13 cellular contexts compared by ENCODE assay signal in the genomic region with DNA sequence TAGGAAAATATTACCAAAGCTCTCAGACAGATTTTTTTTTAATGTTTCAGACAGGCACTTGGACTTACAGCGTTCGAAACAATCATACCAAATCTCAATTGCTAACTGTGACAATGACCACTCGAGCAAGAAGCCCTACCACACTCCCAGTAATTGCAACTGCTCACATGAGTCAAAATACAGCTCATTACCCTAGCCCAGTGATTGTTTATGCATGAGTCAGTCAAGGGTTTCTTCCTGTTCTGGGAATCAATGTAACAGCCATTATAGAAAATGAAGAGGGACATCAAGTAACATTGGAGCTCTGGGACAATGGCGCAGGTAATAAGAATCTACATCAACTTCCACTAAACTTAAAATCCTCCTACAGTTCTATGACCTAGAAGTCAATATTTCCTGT. TPM values are rescaled to one million over a fixed set of nuclear protein-coding genes. Genes with fewer than 3 reads are reported as not detected.
DNase-seq lines count a peak whose midpoint lies in the region; ATAC-seq, FAIRE-seq and TF ChIP-seq lines count a peak whose summit lies in the region.
"Had no signal": no experiment of that assay in that cellular context is flagged by ENCODE, and none has a peak within 500 bp of the region (broad histone marks: within the 10 kb centered on the region; RNA-seq: fewer than 3 reads in every experiment).

No MANE protein-coding gene starts in this region.

- no peak for TF ChIP-seq RAD21 in HepG2 (CRISPR knock-in tag; IDR thresholded peaks at IDR 0.05)

- peaks cover 8% of the 10 kb centered on the region for H3K9me3 Mint-ChIP-seq in MCF 10A (ENCODE audit: unreplicated experiment)
- H3K9me3 Mint-ChIP-seq: activated CD8-positive, alpha-beta T cell treated with anti-CD3 and anti-CD28 coated beads for 36 hours; central memory CD8-positive, alpha-beta T cell had no signal

- TF ChIP-seq EP300 in HepG2 (IDR thresholded peaks at IDR 0.05; ENCODE audit: low read depth in 2 of 2, low read length in 2 of 2) = no peak
- no peak for TF ChIP-seq EP300 in HepG2 (CRISPR knock-in tag; IDR thresholded peaks at IDR 0.05; ENCODE audit: borderline replicate concordance)

- TF ChIP-seq CTCF in MCF 10A (IDR thresholded peaks at IDR 0.05; ENCODE audit: unreplicated experiment) = no peak
- no peak for TF ChIP-seq CTCF in breast epithelium (IDR thresholded peaks at IDR 0.05)
- no peak for TF ChIP-seq CTCF in foreskin fibroblast (IDR thresholded peaks at IDR 0.05; ENCODE audit: low read depth, low read length)
- TF ChIP-seq CTCF in HepG2 (CRISPR knock-in tag; IDR thresholded peaks at IDR 0.05) = no peak

- BruUV-seq in MCF 10A (replicated peaks; lab: Mats Ljungman, UMichigan) (no TSS peak), HepG2 (replicated peaks; lab: Mats Ljungman, UMichigan) (no TSS peak)

- H3K79me2 ChIP-seq in HepG2 (ENCODE audit: insufficient read depth, low read length) = no peaks in the 10 kb centered on the region

- H3K4me1 ChIP-seq in breast epithelium (no peaks in the 10 kb centered on the region), HepG2 (ENCODE audit: insufficient read depth, low read length) (no peaks in the 10 kb centered on the region)
- H3K4me1 ChIP-seq: SJCRH30 had no signal

- DNase-seq in MCF 10A (ENCODE audit: unreplicated experiment) = peak; percentile 77
- DNase-seq in breast epithelium (ENCODE audit: low spot score in 2 of 2) = no peak
- peak; percentile 79 for DNase-seq in RPMI7951 (ENCODE audit: low read depth)
- peak; percentile 66 to 87 for DNase-seq in foreskin fibroblast
- no peak for DNase-seq in HepG2 (ENCODE audit: low spot score)
- no peak for DNase-seq in activated CD4-positive, alpha-beta T cell treated with anti-CD3 and anti-CD28 coated beads for 48 hours
- DNase-seq in GM19239 (ENCODE audit: insufficient read length, low spot score) = no peak
- DNase-seq: activated CD8-positive, alpha-beta T cell treated with anti-CD3 and anti-CD28 coated beads for 36 hours; SJCRH30 had no signal

- peaks cover 13% of the 10 kb centered on the region for H3K4me1 Mint-ChIP-seq in MCF 10A (ENCODE audit: insufficient read depth, unreplicated experiment)
- H3K4me1 Mint-ChIP-seq: central memory CD8-positive, alpha-beta T cell had no signal

- CTCF ChIA-PET in MCF 10A (lab: Yijun Ruan, JAX) (interaction anchor here (1.9 kb wide), 1 partner anchor 149 kb away, joined by 5 read pairs; no protein-coding TSS in a partner anchor), HepG2 (lab: Yijun Ruan, JAX; ENCODE audit: low intra/inter-chr PET ratio, low total read pairs) (no interaction called here)

- 7% methylated on average over 4 of the region's 4 CpGs for WGBS in HepG2 (ENCODE audit: low lambda C conversion rate)

- FAIRE-seq in HepG2 (lab: Jason Lieb, UNC) = no peak
- no peak for FAIRE-seq in GM19239 (lab: Jason Lieb, UNC)

- no peak overlapping the region for H3K27ac Mint-ChIP-seq in MCF 10A (ENCODE audit: low read depth, unreplicated experiment)
- H3K27ac Mint-ChIP-seq: activated CD8-positive, alpha-beta T cell treated with anti-CD3 and anti-CD28 coated beads for 36 hours; IgD-negative memory B cell had no signal

- H3K36me3 ChIP-seq in breast epithelium (no peaks in the 10 kb centered on the region), HepG2 (replicated peaks in 1 of 2; ENCODE audit: control insufficient read depth in 1 of 2, insufficient read depth in 2 of 2, low read length in 2 of 2) (no peaks in the 10 kb centered on the region)
- H3K36me3 ChIP-seq: SJCRH30 had no signal

- no peaks in the 10 kb centered on the region for H3K9me3 ChIP-seq in breast epithelium
- H3K9me3 ChIP-seq in HepG2 (ENCODE audit: low read length) = no peaks in the 10 kb centered on the region
- H3K9me3 ChIP-seq: SJCRH30 had no signal

- TF ChIP-seq POLR2A in breast epithelium (IDR thresholded peaks at IDR 0.05) = no peak
- TF ChIP-seq POLR2A in HepG2 (IDR thresholded peaks at IDR 0.05; ENCODE audit: insufficient read depth in 1 of 2, low read depth in 2 of 2, low read length in 2 of 2) = no peak

- no peak overlapping the region for H3K4me3 Mint-ChIP-seq in MCF 10A (ENCODE audit: unreplicated experiment)
- H3K4me3 Mint-ChIP-seq: activated CD8-positive, alpha-beta T cell treated with anti-CD3 and anti-CD28 coated beads for 36 hours; central memory CD8-positive, alpha-beta T cell had no signal

- H3K4me2 ChIP-seq in HepG2 (ENCODE audit: low read depth, low read length) = no peak overlapping the region

- no peak overlapping the region for H3K4me3 ChIP-seq in breast epithelium
- H3K4me3 ChIP-seq in foreskin fibroblast (ENCODE audit: low read depth in 1 of 2, low read length in 2 of 2) = no peak overlapping the region
- no peak overlapping the region for H3K4me3 ChIP-seq in HepG2 (replicated peaks in 1 of 3; ENCODE audit: insufficient read depth in 1 of 3, low read depth in 2 of 3, low read length in 3 of 3)
- H3K4me3 ChIP-seq: SJCRH30 had no signal

- H3K27me3 ChIP-seq in breast epithelium (no peaks in the 10 kb centered on the region), HepG2 (ENCODE audit: control insufficient read depth in 1 of 2, insufficient read depth in 2 of 2, low read length in 2 of 2) (no peaks in the 10 kb centered on the region; a peak in 1 of 5 replicates)
- H3K27me3 ChIP-seq: SJCRH30 had no signal

- intact Hi-C loops in MCF 10A (cut with micrococcal nuclease) = no loop called here
- intact Hi-C loops in breast epithelium (cut with DNase I; ENCODE audit: low total_unique reads) = no loop called here
- intact Hi-C loops in HepG2 (cut with micrococcal nuclease; ENCODE audit: unreplicated experiment) = no loop called here

- no peak for ATAC-seq in HepG2
- ATAC-seq in HG03460 (IDR thresholded peaks at IDR 0.05; ENCODE audit: unreplicated experiment) = no peak
- ATAC-seq: activated CD8-positive, alpha-beta T cell treated with anti-CD3 and anti-CD28 coated beads for 36 hours; sciatic nerve had no signal

- H3K27ac ChIP-seq in breast epithelium = no peak overlapping the region
- no peak overlapping the region for H3K27ac ChIP-seq in HepG2 (ENCODE audit: extremely low read length, insufficient read depth, low read length)
- H3K27ac ChIP-seq: SJCRH30 had no signal

- in situ Hi-C loops in HepG2 (cut with HindIII; ENCODE audit: extremely low pct_ligation_motif_present, low pct_unique_long_range_greater_than_20kb) = no loop called here

- H3K9ac ChIP-seq in HepG2 (ENCODE audit: insufficient read depth, low read depth, low read length) = no peak overlapping the region

- H4K20me1 ChIP-seq in HepG2 (ENCODE audit: insufficient read depth, low read length) = no peaks in the 10 kb centered on the region

- no peaks in the 10 kb centered on the region for H3K36me3 Mint-ChIP-seq in MCF 10A (ENCODE audit: insufficient read depth, unreplicated experiment)
- H3K36me3 Mint-ChIP-seq: IgD-negative memory B cell had no signal

- POLR2A ChIA-PET in MCF 10A (lab: Yijun Ruan, JAX) = no interaction called here
- POLR2A ChIA-PET in HepG2 (lab: Yijun Ruan, JAX) = no interaction called here

- no peaks in the 10 kb centered on the region for H3K27me3 Mint-ChIP-seq in MCF 10A (ENCODE audit: insufficient read depth, unreplicated experiment)
- H3K27me3 Mint-ChIP-seq: central memory CD8-positive, alpha-beta T cell; IgD-negative memory B cell had no signal

- no peak overlapping the region for H2AFZ ChIP-seq in HepG2 (ENCODE audit: low read length)

TF ChIP-seq in HepG2, 621 proteins besides CTCF, POLR2A, EP300 and RAD21:
- TF ChIP-seq RAD51 (IDR thresholded peaks at IDR 0.05; ENCODE audit: borderline replicate concordance) = no peak
- TF ChIP-seq ZNF724P (CRISPR knock-in tag; IDR thresholded peaks at IDR 0.05; ENCODE audit: borderline replicate concordance) = no peak

RNA-seq across cellular contexts. Expression of gene SH3GLB1, which starts 56.1 kb away (rescaled TPM):
- 108 and 123 TPM in 2 replicates for total RNA-seq in MCF 10A (2022)
- total RNA-seq in breast epithelium = 10 to 100 TPM; 50.5 to 93.8 (median 63.8) TPM
- total RNA-seq in RPMI7951 (2014; rRNA removed; shearing (Covaris generic)) = 45.6 and 53.6 TPM in 2 replicates
- 41.5 and 55.7 TPM in 2 replicates for total RNA-seq in HepG2 (2016; rRNA removed; fragmentation: Illumina TruSeq; extraction: Trizol)
- 31.7 and 34.5 TPM in 2 replicates for total RNA-seq in HepG2 (2016; cell fraction: cytosol; rRNA removed; fragmentation: Illumina TruSeq; extraction: Trizol; ENCODE audit: low read depth)
- total RNA-seq in HepG2 (2016; cell fraction: insoluble cytoplasmic fraction; rRNA removed; fragmentation: Illumina TruSeq; extraction: Trizol) = 40.7 and 48.7 TPM in 2 replicates
- 50.0 and 52.9 TPM in 2 replicates for total RNA-seq in HepG2 (2016; cell fraction: membrane; rRNA removed; fragmentation: Illumina TruSeq; extraction: Trizol)
- 27.4 and 29.1 TPM in 2 replicates for total RNA-seq in HepG2 (2016; cell fraction: nucleus; rRNA removed; fragmentation: Illumina TruSeq; extraction: Trizol)
- 19.1 and 26.0 TPM in 2 replicates for polyA plus RNA-seq in HepG2 (2011; rRNA removed)
- 12.0 and 16.2 TPM in 2 replicates for polyA plus RNA-seq in HepG2 (2011; cell fraction: cytosol; rRNA removed)
- 8.1 and 9.6 TPM in 2 replicates for polyA plus RNA-seq in HepG2 (2011; cell fraction: nucleus; rRNA removed)
- polyA plus RNA-seq in HepG2 (2012) = 26.0 and 35.6 TPM in 2 replicates
- polyA plus RNA-seq in HepG2 (2016; cell fraction: cytosol; fragmentation: Illumina TruSeq; extraction: Trizol; ENCODE audit: low read depth) = 33.7 and 40.6 TPM in 2 replicates
- 61.0 and 63.7 TPM in 2 replicates for polyA plus RNA-seq in HepG2 (2016; cell fraction: insoluble cytoplasmic fraction; fragmentation: Illumina TruSeq; extraction: Trizol; ENCODE audit: low read depth)
- polyA plus RNA-seq in HepG2 (2016; cell fraction: membrane; fragmentation: Illumina TruSeq; extraction: Trizol; ENCODE audit: low read depth) = 43.8 and 46.0 TPM in 2 replicates
- 44.9 and 48.5 TPM in 2 replicates for polyA plus RNA-seq in HepG2 (2016; cell fraction: nucleus; fragmentation: Illumina TruSeq; extraction: Trizol; ENCODE audit: insufficient read depth, low read depth)
- 11.0 and 12.6 TPM in 2 replicates for polyA minus RNA-seq in HepG2 (2011; rRNA and poly(A)+ RNA removed; ENCODE audit: low replicate concordance)
- 18.4 and 24.7 TPM in 2 replicates for polyA minus RNA-seq in HepG2 (2011; cell fraction: cytosol; rRNA and poly(A)+ RNA removed)
- 38.0 and 42.0 TPM in 2 replicates for polyA minus RNA-seq in HepG2 (2011; cell fraction: nucleus; rRNA and poly(A)+ RNA removed)

Comparison
In these comparisons a context has a peak if more than half of its experiments do, and no peak if none do; other contexts are left out.
1. DNase-seq: peak in MCF 10A (single experiment), RPMI7951 (single experiment) and foreskin fibroblast (2 of 2); none in breast epithelium (0 of 2), HepG2 (single experiment), activated CD4-positive, alpha-beta T cell treated with anti-CD3 and anti-CD28 coated beads for 48 hours (single experiment) and GM19239 (single experiment).